ENCODE assay signal across 1 cellular context in the genomic region with DNA sequence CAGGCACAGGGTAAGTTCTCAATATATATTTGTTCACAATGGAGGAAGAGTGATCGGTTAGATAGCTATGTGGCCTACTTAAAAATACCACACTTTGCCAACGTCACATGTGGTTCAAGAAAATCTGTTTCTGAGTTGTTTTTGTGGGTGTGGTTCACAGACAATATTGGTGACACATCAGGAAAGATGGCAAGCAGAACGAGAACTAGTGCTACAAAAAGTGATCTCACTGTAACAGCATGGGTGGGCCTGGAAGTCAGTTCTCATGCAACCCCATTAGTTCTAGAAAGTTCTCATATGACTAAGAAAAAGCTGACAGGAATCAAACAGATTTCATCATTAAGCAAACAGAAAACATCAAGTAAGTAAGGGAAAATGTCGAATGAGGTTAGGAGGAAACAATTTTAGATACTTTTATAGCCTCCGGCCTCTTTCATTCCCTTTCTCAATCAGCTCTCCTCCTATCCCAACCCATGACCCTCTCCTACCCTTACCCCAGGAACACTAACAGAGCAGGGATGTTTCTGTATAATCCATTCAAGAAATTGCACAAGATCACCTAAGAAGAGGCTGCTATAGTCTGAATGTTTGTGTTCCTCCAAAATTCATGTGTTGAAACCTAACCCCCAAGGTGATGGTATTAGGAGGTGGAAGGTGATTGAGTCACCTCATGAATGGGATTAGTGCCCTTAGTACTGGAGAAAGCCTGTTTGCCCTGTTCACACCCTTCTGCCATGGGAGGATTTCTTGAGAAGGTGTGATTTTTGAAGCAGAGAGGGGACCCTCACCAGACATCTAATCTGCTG.
TF ChIP-seq lines count a peak whose summit lies in the region.

No MANE protein-coding gene starts in this region.

TF ChIP-seq in endothelial cell of umbilical vein, 7 proteins besides CTCF, POLR2A, EP300 and RAD21:
- TF ChIP-seq GATA2 (IDR thresholded peaks at IDR 0.05; ENCODE audit: insufficient read depth, insufficient read length, low read depth, low read length): peak; percentile 70
- TF ChIP-seq MYC (IDR thresholded peaks at IDR 0.05; ENCODE audit: low read depth, low read length): no peak
- TF ChIP-seq, protein P1, sequence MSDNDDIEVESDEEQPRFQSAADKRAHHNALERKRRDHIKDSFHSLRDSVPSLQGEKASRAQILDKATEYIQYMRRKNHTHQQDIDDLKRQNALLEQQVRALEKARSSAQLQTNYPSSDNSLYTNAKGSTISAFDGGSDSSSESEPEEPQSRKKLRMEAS (IDR thresholded peaks at IDR 0.05; ENCODE audit: insufficient read depth, insufficient read length): no peak
- peak; percentile 56 for TF ChIP-seq JUN (IDR thresholded peaks at IDR 0.05; ENCODE audit: borderline replicate concordance, insufficient read depth, insufficient read length, low read depth)
- no peak for TF ChIP-seq EZH2 (IDR thresholded peaks at IDR 0.05; ENCODE audit: borderline replicate concordance, low read depth, low read length, severe bottlenecking)
- peak; percentile 60 for TF ChIP-seq POLR2AphosphoS5 (IDR thresholded peaks at IDR 0.05; ENCODE audit: insufficient read depth, low read depth, low read length)
- peak; percentile 76 for TF ChIP-seq FOS (IDR thresholded peaks at IDR 0.05; ENCODE audit: borderline replicate concordance, insufficient read depth, low read length)
